Comparison of ENCODE assay signal across 8 cellular contexts in the genomic region with DNA sequence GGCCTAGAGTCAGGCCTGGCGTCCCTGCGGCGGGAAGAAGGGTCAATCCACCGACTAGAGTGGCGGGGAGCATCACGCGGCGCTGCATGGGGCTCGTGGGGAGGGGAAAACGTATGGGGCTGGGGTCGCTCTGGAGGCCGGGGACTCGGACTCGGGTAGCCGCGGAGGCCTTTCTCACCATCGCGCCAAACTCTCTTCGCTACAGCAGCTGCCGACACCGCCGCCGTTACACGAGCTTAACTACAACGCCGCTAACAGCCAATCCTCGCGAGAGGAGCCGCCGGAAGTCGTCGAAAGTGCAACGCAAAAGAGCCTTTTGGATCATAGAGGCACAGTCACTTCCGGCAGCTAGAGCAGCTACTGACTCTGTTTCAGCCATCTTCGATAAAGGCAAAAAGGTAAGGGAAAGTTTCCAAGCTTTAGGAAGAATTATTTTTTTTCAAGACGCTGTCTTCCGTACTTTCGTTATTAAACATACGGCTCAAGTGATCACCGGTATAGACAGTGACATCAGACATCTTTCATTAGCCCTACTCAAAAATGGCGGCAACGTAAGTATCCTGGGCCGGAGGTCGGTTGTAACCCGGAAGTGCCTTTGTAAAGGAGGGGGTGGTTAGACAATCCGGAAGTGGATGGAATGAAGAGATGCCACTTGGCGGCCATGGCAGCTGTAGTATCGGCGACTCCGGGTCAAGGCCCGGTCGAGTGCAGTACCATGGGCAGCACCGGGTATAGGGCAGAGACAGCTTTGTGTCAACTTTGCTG. TPM values are rescaled to one million over a fixed set of nuclear protein-coding genes. Genes with fewer than 3 reads are reported as not detected.
DNase-seq lines count a peak whose midpoint lies in the region; ATAC-seq lines count a peak whose summit lies in the region.

A gene (minus strand): TSS at position 247 of the 765 bp plus-strand sequence. CDS start 66 bp downstream, at position 181.
A gene with protein sequence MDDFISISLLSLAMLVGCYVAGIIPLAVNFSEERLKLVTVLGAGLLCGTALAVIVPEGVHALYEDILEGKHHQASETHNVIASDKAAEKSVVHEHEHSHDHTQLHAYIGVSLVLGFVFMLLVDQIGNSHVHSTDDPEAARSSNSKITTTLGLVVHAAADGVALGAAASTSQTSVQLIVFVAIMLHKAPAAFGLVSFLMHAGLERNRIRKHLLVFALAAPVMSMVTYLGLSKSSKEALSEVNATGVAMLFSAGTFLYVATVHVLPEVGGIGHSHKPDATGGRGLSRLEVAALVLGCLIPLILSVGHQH (plus strand): TSS at position 640 of the 765 bp plus-strand sequence. CDS start 678 bp downstream, outside the sequence.

- H3K27ac Mint-ChIP-seq in dendritic cell treated with granulocyte-macrophage colony-stimulating factor and Interleukin-4, amounts not matched to agents 40 ng/mL and 50 ng/mL, for 4 days: peak within 1 kb of the TSS; percentile 95

- H3K27me3 Mint-ChIP-seq in dendritic cell treated with granulocyte-macrophage colony-stimulating factor and Interleukin-4, amounts not matched to agents 40 ng/mL and 50 ng/mL, for 4 days: no peaks in the 10 kb centered on the region

- DNase-seq in C1 segment of cervical spinal cord (lab: John Stamatoyannopoulos, UW) (peak; percentile 54 to 97 (median 88)), NCI-H748 treated with DMSO at 0.1 percent for 48 hours (lab: John Stamatoyannopoulos, UW) (peak; percentile 98), left lobe of liver (ENCODE audit: low spot score) (peak; percentile 95)
- peak; percentile 82 to 92 for DNase-seq in activated CD4-positive, alpha-beta T cell treated with anti-CD3 and anti-CD28 coated beads, Interleukin-2, amount 50 U/mL, for 24 hours (ENCODE audit: low read depth in 1 of 2, low spot score in 1 of 2)
- peak; percentile 90 for DNase-seq in stimulated activated CD4-positive, alpha-beta T cell treated with anti-CD3 and anti-CD28 coated beads, Interleukin-2, amount 100 ng/mL, for 4 hours (ENCODE audit: low read depth)

- intact Hi-C loops in dendritic cell treated with granulocyte-macrophage colony-stimulating factor and Interleukin-4, amounts not matched to agents 40 ng/mL and 50 ng/mL, for 4 days (cut with micrococcal nuclease): loop anchor here (1.0 kb wide), 1 partner anchor 62 kb away; no protein-coding TSS in a partner anchor

- no peaks in the 10 kb centered on the region for H3K9me3 Mint-ChIP-seq in dendritic cell treated with granulocyte-macrophage colony-stimulating factor and Interleukin-4, amounts not matched to agents 40 ng/mL and 50 ng/mL, for 4 days

- H3K36me3 Mint-ChIP-seq in dendritic cell treated with granulocyte-macrophage colony-stimulating factor and Interleukin-4, amounts not matched to agents 40 ng/mL and 50 ng/mL, for 4 days (ENCODE audit: low read depth): peaks cover 48% of the 10 kb centered on the region

- H3K4me3 Mint-ChIP-seq in dendritic cell treated with granulocyte-macrophage colony-stimulating factor and Interleukin-4, amounts not matched to agents 40 ng/mL and 50 ng/mL, for 4 days: peak within 1 kb of the TSS; percentile 89

- peak; percentile 88 for ATAC-seq in GM19372 (IDR thresholded peaks at IDR 0.05; ENCODE audit: low read depth, unreplicated experiment)
- peak; percentile 64 for ATAC-seq in HG03558 (IDR thresholded peaks at IDR 0.05; ENCODE audit: extremely low read depth, unreplicated experiment)
- peak; percentile 95 for ATAC-seq in left lobe of liver

- H3K4me1 Mint-ChIP-seq in dendritic cell treated with granulocyte-macrophage colony-stimulating factor and Interleukin-4, amounts not matched to agents 40 ng/mL and 50 ng/mL, for 4 days (ENCODE audit: low read depth): peaks cover 29% of the 10 kb centered on the region

RNA-seq across cellular contexts. Expression of the first gene that starts in this region (rescaled TPM):
- 53.2 TPM for total RNA-seq in left lobe of liver

RNA-seq across cellular contexts. Expression of the second gene that starts in this region (rescaled TPM):
- 55.2 TPM for total RNA-seq in left lobe of liver

Comparison
In these comparisons a context has a peak if more than half of its experiments do, and no peak if none do; other contexts are left out.
1. Peak in every context shown above with its lines: DNase-seq and ATAC-seq.